8 cellular contexts compared by ENCODE assay signal in the genomic region with DNA sequence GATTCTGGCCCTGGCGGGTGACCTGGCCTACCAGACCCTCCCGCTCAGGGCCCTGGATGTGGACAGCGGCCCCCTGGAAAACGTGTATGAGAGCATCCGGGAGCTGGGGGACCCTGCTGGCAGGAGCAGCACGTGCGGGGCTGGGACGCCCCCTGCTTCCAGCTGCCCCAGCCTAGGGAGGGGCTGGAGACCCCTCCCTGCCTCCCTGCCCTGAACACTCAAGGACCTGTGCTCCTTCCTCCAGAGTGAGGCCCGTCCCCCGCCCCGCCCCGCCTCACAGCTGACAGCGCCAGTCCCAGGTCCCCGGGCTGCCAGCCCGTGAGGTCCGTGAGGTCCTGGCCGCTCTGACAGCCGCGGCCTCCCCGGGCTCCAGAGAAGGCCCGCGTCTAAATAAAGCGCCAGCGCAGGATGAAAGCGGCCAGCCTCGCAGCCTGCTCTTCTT. TPM values are rescaled to one million over a fixed set of nuclear protein-coding genes. Genes with fewer than 3 reads are reported as not detected.
A peak's percentile ranks its signal among the peaks of the same experiment; 100 is the strongest.
DNase-seq lines count a peak whose midpoint lies in the region; ATAC-seq, FAIRE-seq and TF ChIP-seq lines count a peak whose summit lies in the region.

No MANE protein-coding gene starts in this region.

- no peaks in the 10 kb centered on the region for H3K27me3 Mint-ChIP-seq in astrocyte (ENCODE audit: low read depth, unreplicated experiment)
- no peaks in the 10 kb centered on the region for H3K27me3 Mint-ChIP-seq in stimulated activated naive CD8-positive, alpha-beta T cell treated with anti-CD3 and anti-CD28 coated beads, Interleukin-15, amount 100 ng/mL, for 72 hours

- H3K4me3 ChIP-seq in BLaER1 treated with 17β-estradiol and CSF1 and Interleukin-3, amounts not matched to agents 10 nM and 100 nM, result peak overlapping the region; percentile 51 to 75 (median 70); a peak in 16 of 20 replicates
- H3K4me3 ChIP-seq in Jurkat, Clone E6-1 (ENCODE audit: low read length), result peak overlapping the region; percentile 93
- H3K4me3 ChIP-seq in astrocyte (ENCODE audit: insufficient read depth, low read depth, low read length) (no peak overlapping the region), PC-9 (no peak overlapping the region)

- H2AFZ ChIP-seq in astrocyte (ENCODE audit: low read depth, low read length) (no peak overlapping the region), PC-9 (no peak overlapping the region)

- no peak for FAIRE-seq in astrocyte (lab: Jason Lieb, UNC)

- H3K36me3 Mint-ChIP-seq in astrocyte (ENCODE audit: low read depth, unreplicated experiment), result peaks cover 11% of the 10 kb centered on the region

- H3K9me2 ChIP-seq in PC-9 (ENCODE audit: insufficient read depth), result no peaks in the 10 kb centered on the region

- peak overlapping the region; percentile 95 to 100 (median 99) for H3K4me2 ChIP-seq in BLaER1 treated with 17β-estradiol and CSF1 and Interleukin-3, amounts not matched to agents 10 nM and 100 nM
- H3K4me2 ChIP-seq in astrocyte (ENCODE audit: low read length) (peak overlapping the region; percentile 80), PC-9 (no peak overlapping the region)

- H3K27ac Mint-ChIP-seq in astrocyte (ENCODE audit: unreplicated experiment), result no peak overlapping the region
- H3K27ac Mint-ChIP-seq in stimulated activated naive CD8-positive, alpha-beta T cell treated with anti-CD3 and anti-CD28 coated beads, Interleukin-15, amount 100 ng/mL, for 72 hours, result peak overlapping the region in 1 of 2 donors; percentile 76

- no peaks in the 10 kb centered on the region for H3K4me1 Mint-ChIP-seq in astrocyte (ENCODE audit: low read depth, unreplicated experiment)
- H3K4me1 Mint-ChIP-seq in stimulated activated naive CD8-positive, alpha-beta T cell treated with anti-CD3 and anti-CD28 coated beads, Interleukin-15, amount 100 ng/mL, for 72 hours, result peaks cover 31% of the 10 kb centered on the region

- intact Hi-C loops in PC-9 (cut with micrococcal nuclease; ENCODE audit: unreplicated experiment), result no loop called here

- no peak overlapping the region for H3K4me3 Mint-ChIP-seq in astrocyte (ENCODE audit: unreplicated experiment)
- peak overlapping the region; percentile 15 to 66 for H3K4me3 Mint-ChIP-seq in stimulated activated naive CD8-positive, alpha-beta T cell treated with anti-CD3 and anti-CD28 coated beads, Interleukin-15, amount 100 ng/mL, for 72 hours

- no peak for ATAC-seq in stimulated activated naive CD8-positive, alpha-beta T cell treated with anti-CD3 and anti-CD28 coated beads, Interleukin-15, amount 100 ng/mL, for 72 hours

- BruUV-seq in PC-9 (replicated peaks; lab: Mats Ljungman, UMichigan), result no TSS peak

- CTCF ChIA-PET in PC-9 (lab: Charles Lee), result interaction anchor here (0.7 kb wide), 1 partner anchor 30 kb away, joined by 6 read pairs; no protein-coding TSS in a partner anchor

- peaks cover 30% of the 10 kb centered on the region for H3F3A ChIP-seq in PC-9 (ENCODE audit: insufficient read depth, low read depth)

- H3K27ac ChIP-seq in BLaER1 treated with 17β-estradiol and CSF1 and Interleukin-3, amounts not matched to agents 10 nM and 100 nM, result peak overlapping the region in 4 of 11 experiments; percentile 5 to 57 (median 50); a peak in 7 of 22 replicates
- H3K27ac ChIP-seq in astrocyte (ENCODE audit: low read depth, low read length), result no peak overlapping the region
- no peak overlapping the region for H3K27ac ChIP-seq in PC-9

- no peak for DNase-seq in Jurkat, Clone E6-1 (ENCODE audit: low read depth, low spot score)
- no peak for DNase-seq in astrocyte (ENCODE audit: low read depth)
- peak; percentile 33 for DNase-seq in iris pigment epithelial cell (ENCODE audit: low read depth)
- DNase-seq in stimulated activated naive CD8-positive, alpha-beta T cell treated with anti-CD3 and anti-CD28 coated beads, Interleukin-15, amount 100 ng/mL, for 72 hours, result no peak
- no peak for DNase-seq in PC-9
- no peak for DNase-seq in NCI-H2107 (lab: John Stamatoyannopoulos, UW)
- DNase-seq in GM03348 (ENCODE audit: low spot score), result no peak

- H3K4me1 ChIP-seq in BLaER1 treated with 17β-estradiol and CSF1 and Interleukin-3, amounts not matched to agents 10 nM and 100 nM, result peaks cover 54 to 81% (median 73%) of the 10 kb centered on the region in 10 experiments
- peaks cover 15% of the 10 kb centered on the region for H3K4me1 ChIP-seq in astrocyte (ENCODE audit: insufficient read depth, low read length)
- peaks cover 9% of the 10 kb centered on the region for H3K4me1 ChIP-seq in PC-9 (replicated peaks; ENCODE audit: insufficient read depth)

- H3K36me3 ChIP-seq in BLaER1 treated with 17β-estradiol and CSF1 and Interleukin-3, amounts not matched to agents 10 nM and 100 nM, result peaks cover 25 to 48% (median 37%) of the 10 kb centered on the region in 11 experiments
- no peaks in the 10 kb centered on the region for H3K36me3 ChIP-seq in astrocyte (ENCODE audit: insufficient read depth, low read length)
- H3K36me3 ChIP-seq in PC-9 (ENCODE audit: low read depth), result no peaks in the 10 kb centered on the region

- H3K79me2 ChIP-seq in astrocyte (ENCODE audit: insufficient read depth, low read length), result peaks cover 8% of the 10 kb centered on the region
- H3K79me2 ChIP-seq in PC-9 (ENCODE audit: low read depth), result peaks cover 10% of the 10 kb centered on the region; the same call in 1 of the 2 replicates

- POLR2A ChIA-PET in PC-9 (lab: Charles Lee; ENCODE audit: unreplicated experiment), result interaction anchor here (0.6 kb wide), 1 partner anchor 97 kb away, joined by 3 read pairs; no protein-coding TSS in a partner anchor

- H3K9ac ChIP-seq in BLaER1 treated with 17β-estradiol and CSF1 and Interleukin-3, amounts not matched to agents 10 nM and 100 nM, result peak overlapping the region; percentile 48 to 90 (median 68); a peak in 16 of 22 replicates
- no peak overlapping the region for H3K9ac ChIP-seq in astrocyte (ENCODE audit: low read length)

- H4K20me1 ChIP-seq in BLaER1 treated with 17β-estradiol and CSF1 and Interleukin-3, amounts not matched to agents 10 nM and 100 nM, result peaks cover 39 to 74% (median 58%) of the 10 kb centered on the region in 11 experiments
- H4K20me1 ChIP-seq in astrocyte (ENCODE audit: insufficient read depth, low read length) (peaks cover 42% of the 10 kb centered on the region), PC-9 (ENCODE audit: insufficient read depth) (peaks cover 5% of the 10 kb centered on the region; the same call in 1 of the 2 replicates)

- TF ChIP-seq CTCF in astrocyte (IDR thresholded peaks at IDR 0.05; ENCODE audit: insufficient read depth, low read depth, low read length) (no peak), PC-9 (conservative IDR thresholded peaks at IDR 0.05) (no peak)

- no peaks in the 10 kb centered on the region for H3K9me3 Mint-ChIP-seq in astrocyte (ENCODE audit: unreplicated experiment)
- H3K9me3 Mint-ChIP-seq in stimulated activated naive CD8-positive, alpha-beta T cell treated with anti-CD3 and anti-CD28 coated beads, Interleukin-15, amount 100 ng/mL, for 72 hours, result no peaks in the 10 kb centered on the region

- H3K27me3 ChIP-seq in BLaER1 treated with 17β-estradiol and CSF1 and Interleukin-3, amounts not matched to agents 10 nM and 100 nM, result peaks cover 0 to 27% (median 0%) of the 10 kb centered on the region in 11 experiments; a peak in 7 of 22 replicates
- H3K27me3 ChIP-seq in astrocyte (ENCODE audit: insufficient read depth, low read length) (no peaks in the 10 kb centered on the region), PC-9 (ENCODE audit: insufficient read depth, low read depth) (no peaks in the 10 kb centered on the region)

- no peaks in the 10 kb centered on the region for H3K9me3 ChIP-seq in BLaER1 treated with 17β-estradiol and CSF1 and Interleukin-3, amounts not matched to agents 10 nM and 100 nM (replicated peaks in 1 of 11)
- H3K9me3 ChIP-seq in astrocyte (ENCODE audit: insufficient read depth, low read depth, low read length) (no peaks in the 10 kb centered on the region), PC-9 (ENCODE audit: insufficient read depth, low read depth) (no peaks in the 10 kb centered on the region)

RNA-seq across cellular contexts. Expression of gene SLC2A4RG, which starts 0.9 kb away (rescaled TPM):
- polyA plus RNA-seq in Jurkat, Clone E6-1 (2012; ENCODE audit: insufficient read depth, insufficient read length), result 74.8 TPM
- total RNA-seq in astrocyte, result 65.6 and 68.3 TPM in 2 replicates
- total RNA-seq in PC-9 (2021), result 167 and 233 TPM in 2 replicates

RNA-seq across cellular contexts. Expression of gene LIME1, which starts 2.2 kb away (rescaled TPM):
- polyA plus RNA-seq in Jurkat, Clone E6-1 (2012; ENCODE audit: insufficient read depth, insufficient read length), result 92.5 TPM
- 7.6 TPM in 2 replicates for total RNA-seq in astrocyte
- 18.7 and 24.8 TPM in 2 replicates for total RNA-seq in PC-9 (2021)

RNA-seq across cellular contexts. Expression of gene ZGPAT, which starts 30.9 kb away (rescaled TPM):
- 33.0 TPM for polyA plus RNA-seq in Jurkat, Clone E6-1 (2012; ENCODE audit: insufficient read depth, insufficient read length)
- 24.8 and 25.5 TPM in 2 replicates for total RNA-seq in astrocyte
- 27.2 and 31.4 TPM in 2 replicates for total RNA-seq in PC-9 (2021)

RNA-seq across cellular contexts. Expression of gene ARFRP1, which starts 30.9 kb away (rescaled TPM):
- 41.0 TPM for polyA plus RNA-seq in Jurkat, Clone E6-1 (2012; ENCODE audit: insufficient read depth, insufficient read length)
- 30.0 and 32.5 TPM in 2 replicates for total RNA-seq in astrocyte
- 59.1 and 71.1 TPM in 2 replicates for total RNA-seq in PC-9 (2021)

RNA-seq across cellular contexts. Expression of gene TNFRSF6B, which starts 42.3 kb away (rescaled TPM):
- 4.7 TPM for polyA plus RNA-seq in Jurkat, Clone E6-1 (2012; ENCODE audit: insufficient read depth, insufficient read length)
- total RNA-seq in astrocyte, result 2.0 and 2.8 TPM in 2 replicates
- not detected in 2 replicates for total RNA-seq in PC-9 (2021)

Comparison
In these comparisons a context has a peak if more than half of its experiments do, and no peak if none do; other contexts are left out.
1. H3K4me3 ChIP-seq: peak in BLaER1 treated with 17β-estradiol and CSF1 and Interleukin-3, amounts not matched to agents 10 nM and 100 nM (10 of 10) and Jurkat, Clone E6-1 (single experiment); none in astrocyte (single experiment) and PC-9 (single experiment).